In genomic region chr2:181170256-181170655, GRCh38 we compare ENCODE assay signal across 23 cellular contexts.
A peak's percentile ranks its signal among the peaks of the same experiment; 100 is the strongest.
DNase-seq lines count a peak whose midpoint lies in the region; ATAC-seq, FAIRE-seq and TF ChIP-seq lines count a peak whose summit lies in the region.
"Had no signal": no experiment of that assay in that cellular context is flagged by ENCODE, and none has a peak within 500 bp of the region (broad histone marks: within the 10 kb centered on the region; RNA-seq: fewer than 3 reads in every experiment).

No MANE protein-coding gene starts in this region.

- H3K9me3 Mint-ChIP-seq in T-helper 1 cell treated with Interleukin-12 subunit alpha and Interleukin-12 subunit beta and Interleukin-4 antibody, amounts not matched to agents 30 μg/mL and 1 μg/mL, for 36 hours, result peaks cover 29% of the 10 kb centered on the region
- H3K9me3 Mint-ChIP-seq in effector memory CD8-positive, alpha-beta T cell, result peaks cover 7 to 9% of the 10 kb centered on the region in 2 donors

- H3K4me3 ChIP-seq in Loucy (ENCODE audit: low read length, poor library complexity, severe bottlenecking), result no peak overlapping the region
- H3K4me3 ChIP-seq: esophagus muscularis mucosa, gastroesophageal sphincter, prostate gland, upper lobe of right lung had no signal

- H3K79me2 ChIP-seq in Loucy (ENCODE audit: insufficient read depth, low read length), result no peaks in the 10 kb centered on the region

- peak; percentile 47 for FAIRE-seq in GM12891 (lab: Jason Lieb, UNC)
- FAIRE-seq: small intestine had no signal

- H2AFZ ChIP-seq in Loucy (ENCODE audit: low read length), result no peak overlapping the region

- peaks cover 23% of the 10 kb centered on the region for H3K9me3 ChIP-seq in Loucy (ENCODE audit: insufficient read depth, low read depth, low read length)
- H3K9me3 ChIP-seq: esophagus muscularis mucosa, gastroesophageal sphincter, prostate gland, upper lobe of right lung had no signal

- H3K9ac ChIP-seq in Loucy (ENCODE audit: low read depth, low read length, poor library complexity, severe bottlenecking), result peak overlapping the region; percentile 2

- peaks cover 33% of the 10 kb centered on the region for H3K4me1 Mint-ChIP-seq in T-helper 1 cell treated with Interleukin-12 subunit alpha and Interleukin-12 subunit beta and Interleukin-4 antibody, amounts not matched to agents 30 μg/mL and 1 μg/mL, for 36 hours (ENCODE audit: low read depth)
- peaks cover 26 to 48% of the 10 kb centered on the region in 2 donors for H3K4me1 Mint-ChIP-seq in effector memory CD8-positive, alpha-beta T cell (ENCODE audit: low read depth in 2 of 2)

- TF ChIP-seq POLR2A in GM12891 (IDR thresholded peaks at IDR 0.05; ENCODE audit: low read depth, low read length), result no peak

- no peaks in the 10 kb centered on the region for H3K27me3 Mint-ChIP-seq in T-helper 1 cell treated with Interleukin-12 subunit alpha and Interleukin-12 subunit beta and Interleukin-4 antibody, amounts not matched to agents 30 μg/mL and 1 μg/mL, for 36 hours (ENCODE audit: low read depth)
- no peaks in the 10 kb centered on the region for H3K27me3 Mint-ChIP-seq in effector memory CD8-positive, alpha-beta T cell
- H3K27me3 Mint-ChIP-seq: B cell had no signal

- no peaks in the 10 kb centered on the region for H3K27me3 ChIP-seq in Loucy (ENCODE audit: insufficient read depth, low read length, poor library complexity, severe bottlenecking)
- H3K27me3 ChIP-seq: esophagus muscularis mucosa, gastroesophageal sphincter, upper lobe of right lung had no signal

- H3K36me3 ChIP-seq in Loucy (ENCODE audit: insufficient read depth, low read length), result no peaks in the 10 kb centered on the region
- H3K36me3 ChIP-seq: esophagus muscularis mucosa, gastroesophageal sphincter, prostate gland, upper lobe of right lung had no signal

- no peaks in the 10 kb centered on the region for H3K9me2 ChIP-seq in Loucy (replicated peaks; ENCODE audit: low read depth, low read length)

- peak overlapping the region; percentile 12 for H3K27ac Mint-ChIP-seq in T-helper 1 cell treated with Interleukin-12 subunit alpha and Interleukin-12 subunit beta and Interleukin-4 antibody, amounts not matched to agents 30 μg/mL and 1 μg/mL, for 36 hours
- H3K27ac Mint-ChIP-seq in effector memory CD8-positive, alpha-beta T cell, result peak overlapping the region; percentile 47 to 87
- H3K27ac Mint-ChIP-seq: B cell had no signal

- peak; percentile 14 for ATAC-seq in effector memory CD8-positive, alpha-beta T cell (replicated peaks)
- no peak for ATAC-seq in HG02763 (IDR thresholded peaks at IDR 0.05; ENCODE audit: unreplicated experiment)
- ATAC-seq: gastroesophageal sphincter, upper lobe of right lung had no signal

- H3K36me3 Mint-ChIP-seq in T-helper 1 cell treated with Interleukin-12 subunit alpha and Interleukin-12 subunit beta and Interleukin-4 antibody, amounts not matched to agents 30 μg/mL and 1 μg/mL, for 36 hours (ENCODE audit: low read depth), result peaks cover 36% of the 10 kb centered on the region
- peaks cover 16% of the 10 kb centered on the region for H3K36me3 Mint-ChIP-seq in effector memory CD8-positive, alpha-beta T cell (ENCODE audit: insufficient read depth)

- H3K4me2 ChIP-seq in Loucy (ENCODE audit: low read depth, low read length, poor library complexity, severe bottlenecking), result peak overlapping the region; percentile 32

- no peak for TF ChIP-seq CTCF in Loucy (conservative IDR thresholded peaks at IDR 0.05; ENCODE audit: low read length)

- peak overlapping the region; percentile 16 for H3K4me3 Mint-ChIP-seq in T-helper 1 cell treated with Interleukin-12 subunit alpha and Interleukin-12 subunit beta and Interleukin-4 antibody, amounts not matched to agents 30 μg/mL and 1 μg/mL, for 36 hours
- peak overlapping the region in 1 of 2 donors; percentile 43 for H3K4me3 Mint-ChIP-seq in effector memory CD8-positive, alpha-beta T cell
- H3K4me3 Mint-ChIP-seq: B cell, nephron had no signal

- H4K20me1 ChIP-seq in Loucy (ENCODE audit: insufficient read depth, low read length, poor library complexity, severe bottlenecking), result no peaks in the 10 kb centered on the region

- DNase-seq in T-helper 1 cell (no peak), GM12891 (ENCODE audit: insufficient read length, low spot score) (no peak), COLO829 (ENCODE audit: low spot score) (no peak), putamen (ENCODE audit: low spot score) (no peak)
- DNase-seq in effector memory CD8-positive, alpha-beta T cell, result no peak
- DNase-seq: 8988T; amygdala; central memory CD4-positive, alpha-beta T cell; effector CD4-positive, alpha-beta T cell; kidney glomerular epithelial cell; NCI-H187 treated with DMSO at 0.1 percent for 48 hours; NCI-H446; small intestine; stimulated activated CD4-positive, alpha-beta T cell treated with anti-CD3 and anti-CD28 coated beads, Interleukin-4, amount 100 ng/mL, for 1 hour; upper lobe of right lung had no signal

- peaks cover 42% of the 10 kb centered on the region for H3K4me1 ChIP-seq in Loucy (ENCODE audit: insufficient read depth, low read length, poor library complexity, severe bottlenecking)
- H3K4me1 ChIP-seq: esophagus muscularis mucosa, gastroesophageal sphincter, prostate gland, upper lobe of right lung had no signal

- H3F3A ChIP-seq in Loucy (ENCODE audit: low read depth), result no peaks in the 10 kb centered on the region; the same call in 1 of the 2 replicates

TF ChIP-seq in GM12891, 5 proteins besides CTCF, POLR2A, EP300 and RAD21:
- TF ChIP-seq TAF1 (IDR thresholded peaks at IDR 0.05; ENCODE audit: low read depth, low read length) (no peak), POU2F2 (IDR thresholded peaks at IDR 0.05; ENCODE audit: low read depth, low read length) (no peak), PAX5 (IDR thresholded peaks at IDR 0.05; ENCODE audit: insufficient read depth, low read length, severe bottlenecking) (no peak), SPI1 (IDR thresholded peaks at IDR 0.05; ENCODE audit: low read depth, low read length) (peak; percentile 54), POLR2AphosphoS5 (IDR thresholded peaks at IDR 0.05; ENCODE audit: low read depth, low read length) (no peak)
